In the genomic region with DNA sequence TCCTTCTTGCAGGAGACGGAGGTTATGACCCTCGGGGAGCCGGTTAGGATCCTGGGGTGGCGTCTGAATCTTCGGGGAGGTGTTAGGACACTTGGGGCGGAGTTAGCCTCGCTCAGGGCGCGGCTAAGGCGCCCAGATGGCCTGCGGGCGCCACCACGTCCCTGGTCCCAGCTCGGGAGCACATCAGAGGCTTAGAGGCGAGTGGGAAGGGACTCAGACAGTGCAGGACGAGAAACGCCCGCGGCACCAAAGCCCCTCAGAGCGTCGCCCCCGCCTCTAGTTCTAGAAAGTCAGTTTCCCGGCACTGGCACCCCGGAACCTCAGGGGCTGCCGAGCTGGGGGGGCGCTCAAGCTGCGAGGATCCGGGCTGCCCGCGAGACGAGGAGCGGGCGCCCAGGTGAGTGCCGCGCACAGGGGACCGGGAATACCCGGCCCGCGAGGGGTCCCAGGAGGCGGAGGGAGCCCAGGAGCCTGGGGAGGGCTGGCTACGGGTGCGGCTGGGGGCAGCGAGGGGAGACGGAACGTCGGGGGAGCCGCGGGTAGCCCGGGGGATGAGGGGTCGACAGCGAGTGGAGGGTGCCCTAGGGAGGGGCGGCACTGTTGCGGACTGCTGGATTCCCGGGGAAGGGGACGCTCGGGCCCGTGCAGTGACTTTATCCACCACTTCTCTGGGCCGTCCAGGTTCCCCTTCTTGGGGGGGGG, we compare ENCODE assay signal across 8 cellular contexts. TPM values are rescaled to one million over a fixed set of nuclear protein-coding genes. Genes with fewer than 3 reads are reported as not detected.
DNase-seq lines count a peak whose midpoint lies in the region; ATAC-seq and TF ChIP-seq lines count a peak whose summit lies in the region.

Gene HCK, plus strand, starts transcription at position 153 of the 702 bp plus-strand sequence.

- intact Hi-C loops in mammary epithelial cell (cut with micrococcal nuclease), result no loop called here

- no peaks in the 10 kb centered on the region for H3K79me2 ChIP-seq in mammary epithelial cell (ENCODE audit: insufficient read depth, low read length)

- ATAC-seq in HG02798 (IDR thresholded peaks at IDR 0.05; ENCODE audit: poor library complexity, unreplicated experiment) (peak; percentile 71), HG03469 (IDR thresholded peaks at IDR 0.05; ENCODE audit: unreplicated experiment) (no peak), HG03460 (IDR thresholded peaks at IDR 0.05; ENCODE audit: unreplicated experiment) (no peak)

- DNase-seq in mammary epithelial cell, result no peak
- no peak for DNase-seq in Ammon's horn (ENCODE audit: low spot score)
- DNase-seq in KG1 (lab: John Stamatoyannopoulos, UW), result no peak

- H3K27ac ChIP-seq in BLaER1 (peak within 1 kb of the TSS; percentile 59), mammary epithelial cell (ENCODE audit: insufficient read depth, low read depth, low read length) (no peak within 1 kb of the TSS)

- H3K9me3 ChIP-seq in BLaER1 (no peaks in the 10 kb centered on the region), mammary epithelial cell (replicated peaks; ENCODE audit: insufficient read depth, low read length) (no peaks in the 10 kb centered on the region), mucosa of stomach (ENCODE audit: control insufficient read depth, low read length) (no peaks in the 10 kb centered on the region)

- WGBS in mammary epithelial cell (ENCODE audit: low coverage, missing lambda C conversion rate), result 10% methylated on average over 2 of the region's 58 CpGs

- H3K27me3 ChIP-seq in BLaER1 (peaks cover 21% of the 10 kb centered on the region), mammary epithelial cell (ENCODE audit: insufficient read depth, low read length) (peaks cover 24% of the 10 kb centered on the region), mucosa of stomach (ENCODE audit: control insufficient read depth, insufficient read depth, low read length) (peaks cover 36% of the 10 kb centered on the region)

- H3K4me3 ChIP-seq in BLaER1 (peak within 1 kb of the TSS; percentile 68), mammary epithelial cell (replicated peaks in 1 of 3; ENCODE audit: insufficient read depth in 1 of 3, low read depth in 2 of 3, low read length in 3 of 3) (peak within 1 kb of the TSS in 1 of 3 experiments; percentile 4), mucosa of stomach (ENCODE audit: low read length) (no peak within 1 kb of the TSS)

- H4K20me1 ChIP-seq in BLaER1 (no peaks in the 10 kb centered on the region), mammary epithelial cell (ENCODE audit: insufficient read depth, low read length) (no peaks in the 10 kb centered on the region)

- CTCF ChIA-PET in mammary epithelial cell (lab: Charles Lee; ENCODE audit: low non-redundant PET), result no interaction called here

- TF ChIP-seq CTCF in mammary epithelial cell (conservative IDR thresholded peaks at IDR 0.05 in 1 of 2, IDR thresholded peaks at IDR 0.05 in 1 of 2; ENCODE audit: extremely low read depth in 1 of 2, insufficient read depth in 1 of 2, low read depth in 1 of 2, low read length in 2 of 2), result no peak

- H3K9ac ChIP-seq in BLaER1 (peak within 1 kb of the TSS; percentile 64), mammary epithelial cell (ENCODE audit: insufficient read depth, low read length) (no peak within 1 kb of the TSS), mucosa of stomach (ENCODE audit: low read length) (peak within 1 kb of the TSS; percentile 39)

- in situ Hi-C loops in mammary epithelial cell (cut with MboI; ENCODE audit: low sequenced_read_pairs in 2 of 2), result no loop called here

- dilution Hi-C loops in mammary epithelial cell (cut with HindIII; ENCODE audit: low sequenced_read_pairs), result no loop called here

- H2AFZ ChIP-seq in mammary epithelial cell (ENCODE audit: low read depth, low read length), result no peak within 1 kb of the TSS

- H3K4me2 ChIP-seq in BLaER1 (peak within 1 kb of the TSS; percentile 84), mammary epithelial cell (ENCODE audit: insufficient read depth, low read depth, low read length) (peak within 1 kb of the TSS; percentile 30)

- H3K36me3 ChIP-seq in BLaER1 (no peaks in the 10 kb centered on the region), mammary epithelial cell (ENCODE audit: insufficient read depth, low read length) (no peaks in the 10 kb centered on the region), mucosa of stomach (ENCODE audit: control insufficient read depth, insufficient read depth, low read length) (no peaks in the 10 kb centered on the region)

- H3K4me1 ChIP-seq in BLaER1 (peaks cover 49% of the 10 kb centered on the region), mammary epithelial cell (ENCODE audit: insufficient read depth, low read length) (peaks cover 5% of the 10 kb centered on the region), mucosa of stomach (ENCODE audit: control insufficient read depth, insufficient read depth, low read length) (peaks cover 6% of the 10 kb centered on the region)

- BruUV-seq in mammary epithelial cell (replicated peaks; lab: Mats Ljungman, UMichigan), result no TSS peak

RNA-seq across cellular contexts. Expression of gene HCK, which starts in this region (rescaled TPM):
- total RNA-seq in mammary epithelial cell, result not detected
- polyA plus RNA-seq in mammary epithelial cell, result not detected
- not detected for polyA minus RNA-seq in mammary epithelial cell
